24 cellular contexts compared by ENCODE assay signal in genomic region chr12:109624467-109624866, GRCh38. TPM values are rescaled to one million over a fixed set of nuclear protein-coding genes. Genes with fewer than 3 reads are reported as not detected.
DNase-seq lines count a peak whose midpoint lies in the region; ATAC-seq, FAIRE-seq and TF ChIP-seq lines count a peak whose summit lies in the region.
"Had no signal": no experiment of that assay in that cellular context is flagged by ENCODE, and none has a peak within 500 bp of the region (broad histone marks: within the 10 kb centered on the region; RNA-seq: fewer than 3 reads in every experiment).

No MANE protein-coding gene starts in this region.

- H3K4me1 Mint-ChIP-seq in stimulated activated memory B cell treated with anti-CD40 and anti-IgM and Interleukin-4, amounts not matched to agents 10 μg/mL and 1 μg/mL and 100 μg/mL, for 72 hours: peaks cover 7% of the 10 kb centered on the region
- H3K4me1 Mint-ChIP-seq in activated CD4-positive, alpha-beta memory T cell treated with anti-CD3 and anti-CD28 coated beads for 36 hours (ENCODE audit: low read depth): peaks cover 4% of the 10 kb centered on the region
- H3K4me1 Mint-ChIP-seq: activated naive CD4-positive, alpha-beta T cell treated with anti-CD3 and anti-CD28 coated beads, Interleukin-2, amount 10 ng/mL, durations not matched to agents 7 days and 5 days had no signal

- FAIRE-seq in H1 (lab: Jason Lieb, UNC): no peak
- no peak for FAIRE-seq in GM12892 (lab: Jason Lieb, UNC)
- FAIRE-seq: pancreas had no signal

- H3K4me1 ChIP-seq in H1 (replicated peaks in 1 of 4; ENCODE audit: control insufficient read depth in 3 of 4, insufficient read depth in 4 of 4, low read length in 3 of 4): peaks cover 0 to 4% (median under 1%) of the 10 kb centered on the region in 4 experiments; a peak in 1 of 7 replicates
- H3K4me1 ChIP-seq: ascending aorta, pancreas had no signal

- H2BK5ac ChIP-seq in H1 (ENCODE audit: low read depth, low read length): peak overlapping the region; percentile 35; the same call in 1 of the 2 replicates

- peak; percentile 8 for DNase-seq in NCI-H345 (lab: John Stamatoyannopoulos, UW)
- no peak for DNase-seq in NCI-H345 treated with DMSO at 0.1 percent for 48 hours (lab: John Stamatoyannopoulos, UW; ENCODE audit: unreplicated experiment)
- DNase-seq in NCI-H69 (lab: John Stamatoyannopoulos, UW): peak; percentile 82
- no peak for DNase-seq in H1 (ENCODE audit: low read depth in 1 of 2, low spot score in 2 of 2)
- no peak for DNase-seq in activated CD4-positive, alpha-beta memory T cell treated with anti-CD3 and anti-CD28 coated beads for 36 hours
- DNase-seq in GM12892 (ENCODE audit: insufficient read length): no peak
- no peak for DNase-seq in pons (ENCODE audit: low spot score)
- DNase-seq: activated CD8-positive, alpha-beta T cell treated with anti-CD3 and anti-CD28 coated beads, Interleukin-2, amount 10 ng/mL, durations not matched to agents 7 days and 5 days; activated naive CD4-positive, alpha-beta T cell treated with anti-CD3 and anti-CD28 coated beads, Interleukin-2, amount 10 ng/mL, durations not matched to agents 7 days and 5 days; activated T-cell treated with anti-CD3 and anti-CD28 coated beads, Interleukin-2, amount 50 U/mL, for 24 hours; effector CD4-positive, alpha-beta T cell; H9; kidney glomerular epithelial cell; RPMI8226; stimulated activated CD4-positive, alpha-beta T cell treated with anti-CD3 and anti-CD28 coated beads, Interleukin-15, amount 100 ng/mL, for 24 hours had no signal

- no peaks in the 10 kb centered on the region for H3K79me1 ChIP-seq in H1 (ENCODE audit: low read depth, low read length)

- H3K27me3 Mint-ChIP-seq in stimulated activated memory B cell treated with anti-CD40 and anti-IgM and Interleukin-4, amounts not matched to agents 10 μg/mL and 1 μg/mL and 100 μg/mL, for 72 hours: peaks cover 74% of the 10 kb centered on the region
- peaks cover 30% of the 10 kb centered on the region for H3K27me3 Mint-ChIP-seq in activated CD4-positive, alpha-beta memory T cell treated with anti-CD3 and anti-CD28 coated beads for 36 hours

- no peak overlapping the region for H3K27ac Mint-ChIP-seq in stimulated activated memory B cell treated with anti-CD40 and anti-IgM and Interleukin-4, amounts not matched to agents 10 μg/mL and 1 μg/mL and 100 μg/mL, for 72 hours
- no peak overlapping the region for H3K27ac Mint-ChIP-seq in activated CD4-positive, alpha-beta memory T cell treated with anti-CD3 and anti-CD28 coated beads for 36 hours
- H3K27ac Mint-ChIP-seq: activated CD8-positive, alpha-beta T cell treated with anti-CD3 and anti-CD28 coated beads, Interleukin-2, amount 10 ng/mL, durations not matched to agents 7 days and 5 days; activated naive CD4-positive, alpha-beta T cell treated with anti-CD3 and anti-CD28 coated beads, Interleukin-2, amount 10 ng/mL, durations not matched to agents 7 days and 5 days; activated T-cell treated with anti-CD3 and anti-CD28 coated beads, Interleukin-2, amount 50 U/mL, for 24 hours; memory B cell; naive thymus-derived CD8-positive, alpha-beta T cell had no signal

- H3K18ac ChIP-seq in H1 (ENCODE audit: extremely low read depth, low read length): no peak overlapping the region

- H3K9me3 Mint-ChIP-seq in stimulated activated memory B cell treated with anti-CD40 and anti-IgM and Interleukin-4, amounts not matched to agents 10 μg/mL and 1 μg/mL and 100 μg/mL, for 72 hours: no peaks in the 10 kb centered on the region
- H3K9me3 Mint-ChIP-seq in activated CD4-positive, alpha-beta memory T cell treated with anti-CD3 and anti-CD28 coated beads for 36 hours: no peaks in the 10 kb centered on the region
- H3K9me3 Mint-ChIP-seq: activated naive CD4-positive, alpha-beta T cell treated with anti-CD3 and anti-CD28 coated beads, Interleukin-2, amount 10 ng/mL, durations not matched to agents 7 days and 5 days; activated T-cell treated with anti-CD3 and anti-CD28 coated beads, Interleukin-2, amount 50 U/mL, for 24 hours; H9; memory B cell; naive thymus-derived CD8-positive, alpha-beta T cell had no signal

- no peaks in the 10 kb centered on the region for H3K36me3 Mint-ChIP-seq in stimulated activated memory B cell treated with anti-CD40 and anti-IgM and Interleukin-4, amounts not matched to agents 10 μg/mL and 1 μg/mL and 100 μg/mL, for 72 hours
- no peaks in the 10 kb centered on the region for H3K36me3 Mint-ChIP-seq in activated CD4-positive, alpha-beta memory T cell treated with anti-CD3 and anti-CD28 coated beads for 36 hours
- H3K36me3 Mint-ChIP-seq: activated naive CD4-positive, alpha-beta T cell treated with anti-CD3 and anti-CD28 coated beads, Interleukin-2, amount 10 ng/mL, durations not matched to agents 7 days and 5 days; memory B cell; naive thymus-derived CD8-positive, alpha-beta T cell had no signal

- TF ChIP-seq POLR2A in H1 (IDR thresholded peaks at IDR 0.05; ENCODE audit: control extremely low read depth in 1 of 2, low read depth in 2 of 2, low read length in 2 of 2) (no peak), GM12892 (IDR thresholded peaks at IDR 0.05; ENCODE audit: low read depth, low read length) (no peak)

- H2AFZ ChIP-seq in H1 (ENCODE audit: low read length): no peak overlapping the region

- H4K8ac ChIP-seq in H1 (ENCODE audit: extremely low read depth, insufficient read depth, low read length): peak overlapping the region; percentile 35; the same call in 1 of the 2 replicates

- no peak for TF ChIP-seq EP300 in H1 (IDR thresholded peaks at IDR 0.05; ENCODE audit: borderline replicate concordance in 1 of 2, low read depth in 2 of 2, low read length in 2 of 2)

- H4K5ac ChIP-seq in H1 (ENCODE audit: insufficient read length, low read depth, low read length): no peak overlapping the region

- 85% methylated on average over 8 of the region's 8 CpGs; no CpG with 5 or more reads in 1 of the 2 experiments for WGBS in H1 (ENCODE audit: extremely low coverage in 1 of 2, insufficient coverage in 1 of 2, insufficient read length in 1 of 2, insufficient replicate concordance in 2 of 2, low coverage in 1 of 2, low lambda C conversion rate in 2 of 2, missing lambda C conversion rate in 1 of 2), 2 experiments

- H3K56ac ChIP-seq in H1 (replicated peaks; ENCODE audit: insufficient read length, low read depth, low read length): no peak overlapping the region

- peak; percentile 25 for ATAC-seq in stimulated activated memory B cell treated with anti-CD40 and anti-IgM and Interleukin-4, amounts not matched to agents 10 μg/mL and 1 μg/mL and 100 μg/mL, for 72 hours
- ATAC-seq: activated CD4-positive, CD25-positive, alpha-beta regulatory T cell treated with anti-CD3 and anti-CD28 coated beads, Interleukin-2, amount 50 U/mL, for 24 hours; activated CD8-positive, alpha-beta T cell treated with anti-CD3 and anti-CD28 coated beads, Interleukin-2, amount 10 ng/mL, durations not matched to agents 7 days and 5 days; naive thymus-derived CD8-positive, alpha-beta T cell; sciatic nerve had no signal

- intact Hi-C loops in activated CD4-positive, alpha-beta memory T cell treated with anti-CD3 and anti-CD28 coated beads for 36 hours (cut with micrococcal nuclease): no loop called here

- H2BK15ac ChIP-seq in H1 (ENCODE audit: low read length): no peak overlapping the region; the same call in 1 of the 2 replicates

- no peak overlapping the region for H3K4me3 Mint-ChIP-seq in stimulated activated memory B cell treated with anti-CD40 and anti-IgM and Interleukin-4, amounts not matched to agents 10 μg/mL and 1 μg/mL and 100 μg/mL, for 72 hours
- H3K4me3 Mint-ChIP-seq in activated CD4-positive, alpha-beta memory T cell treated with anti-CD3 and anti-CD28 coated beads for 36 hours: no peak overlapping the region
- H3K4me3 Mint-ChIP-seq: activated CD8-positive, alpha-beta T cell treated with anti-CD3 and anti-CD28 coated beads, Interleukin-2, amount 10 ng/mL, durations not matched to agents 7 days and 5 days; activated naive CD4-positive, alpha-beta T cell treated with anti-CD3 and anti-CD28 coated beads, Interleukin-2, amount 10 ng/mL, durations not matched to agents 7 days and 5 days; activated T-cell treated with anti-CD3 and anti-CD28 coated beads, Interleukin-2, amount 50 U/mL, for 24 hours; H9; memory B cell had no signal

- H2BK120ac ChIP-seq in H1 (replicated peaks; ENCODE audit: low read depth, low read length): no peak overlapping the region

- TF ChIP-seq RAD21 in H1 (IDR thresholded peaks at IDR 0.05 in 1 of 2, conservative IDR thresholded peaks at IDR 0.05 in 1 of 2; ENCODE audit: low read depth in 2 of 2, low read length in 2 of 2): no peak

- no peaks in the 10 kb centered on the region for H3K23me2 ChIP-seq in H1 (ENCODE audit: low read depth, low read length)

- H3K79me2 ChIP-seq in H1 (ENCODE audit: control insufficient read depth in 1 of 2, insufficient read depth in 2 of 2, low read length in 2 of 2): no peaks in the 10 kb centered on the region

- H3K23ac ChIP-seq in H1 (ENCODE audit: insufficient read length): no peak overlapping the region

- H3K9ac ChIP-seq in H1 (replicated peaks in 1 of 4; ENCODE audit: extremely low read depth in 1 of 4, low read depth in 3 of 4, low read length in 3 of 4): no peak overlapping the region

- no peak overlapping the region for H3K4me2 ChIP-seq in H1 (ENCODE audit: insufficient read depth in 1 of 2, low read depth in 2 of 2, low read length in 2 of 2)

- TF ChIP-seq CTCF in H1 (IDR thresholded peaks at IDR 0.05; ENCODE audit: control extremely low read depth in 1 of 3, insufficient read depth in 1 of 3, low read depth in 1 of 3, low read length in 3 of 3): no peak

- CTCF ChIA-PET in H1 (lab: Charles Lee; ENCODE audit: partially characterized antibody): interaction anchor here (0.7 kb wide), 2 partner anchors 91 to 181 kb away, joined by 3 to 5 read pairs; no protein-coding TSS in a partner anchor
- CTCF ChIA-PET in activated CD4-positive, alpha-beta memory T cell treated with anti-CD3 and anti-CD28 coated beads for 36 hours (lab: Charles Lee): no interaction called here

- H2AK5ac ChIP-seq in H1 (ENCODE audit: low read depth, low read length): peak overlapping the region; percentile 17; the same call in 1 of the 2 replicates

- no peak overlapping the region for H3K4me3 ChIP-seq in H1 (ENCODE audit: extremely low read depth in 1 of 4, insufficient read depth in 2 of 4, low read depth in 3 of 4, low read length in 4 of 4)
- H3K4me3 ChIP-seq: ascending aorta, esophagus muscularis mucosa, gastroesophageal sphincter, pancreas had no signal

- H2BK12ac ChIP-seq in H1 (ENCODE audit: low read depth, low read length): no peak overlapping the region

- H3K36me3 ChIP-seq in H1 (ENCODE audit: control insufficient read depth in 2 of 4, insufficient read depth in 4 of 4, low read length in 3 of 4): no peaks in the 10 kb centered on the region
- H3K36me3 ChIP-seq: ascending aorta, esophagus muscularis mucosa, gastroesophageal sphincter, pancreas had no signal

- H2BK20ac ChIP-seq in H1 (ENCODE audit: low read length): no peak overlapping the region

- no peak overlapping the region for H4K91ac ChIP-seq in H1 (replicated peaks; ENCODE audit: insufficient read length, low read length)

- no peak overlapping the region for H3K27ac ChIP-seq in H1 (ENCODE audit: low read depth, low read length)
- H3K27ac ChIP-seq: ascending aorta, esophagus muscularis mucosa, gastroesophageal sphincter, pancreas had no signal

- POLR2A ChIA-PET in H1 (lab: Charles Lee; ENCODE audit: partially characterized antibody): no interaction called here
- POLR2A ChIA-PET in activated CD4-positive, alpha-beta memory T cell treated with anti-CD3 and anti-CD28 coated beads for 36 hours (lab: Charles Lee): no interaction called here

- H3K27me3 ChIP-seq in H1 (replicated peaks in 1 of 4; ENCODE audit: control insufficient read depth in 3 of 4, extremely low read depth in 1 of 4, insufficient read depth in 3 of 4, low read length in 3 of 4): no peaks in the 10 kb centered on the region
- H3K27me3 ChIP-seq: ascending aorta, pancreas had no signal

- no peak overlapping the region for H3K4ac ChIP-seq in H1 (replicated peaks; ENCODE audit: insufficient read length, low read depth, low read length)

- H3K9me3 ChIP-seq in H1 (ENCODE audit: insufficient read depth in 2 of 2, low read depth in 1 of 2, low read length in 1 of 2): no peaks in the 10 kb centered on the region
- H3K9me3 ChIP-seq: ascending aorta, esophagus muscularis mucosa, gastroesophageal sphincter, pancreas had no signal

- peaks cover 0 to 3% of the 10 kb centered on the region in 2 experiments for H4K20me1 ChIP-seq in H1 (replicated peaks in 1 of 2; ENCODE audit: control insufficient read depth in 1 of 2, insufficient read depth in 2 of 2, low read length in 2 of 2)

- no peak overlapping the region for H3K14ac ChIP-seq in H1 (ENCODE audit: insufficient read length)

RNA-seq across cellular contexts. Expression of gene MVK, which starts 50.9 kb away (rescaled TPM):
- 15.7 and 17.0 TPM in 2 replicates for total RNA-seq in H1 (2021; fragmentation: NEBNext Ultra II Directional; extraction: Animal tissue kit (Norgen Biotek cat#: 25700))
- polyA plus RNA-seq in H1 (2011; rRNA removed): 20.9 and 21.5 TPM in 2 replicates
- 14.7 TPM for polyA plus RNA-seq in H1 (2011; cell fraction: cytosol; rRNA removed)
- polyA plus RNA-seq in H1 (2011; cell fraction: nucleus; rRNA removed): 20.3 TPM
- polyA plus RNA-seq in H1 (2012, experiment 1 of 2): 13.6 to 17.0 TPM (median 14.5 TPM) in 4 replicates
- polyA plus RNA-seq in H1 (2012, experiment 2 of 2): 12.2 TPM
- polyA plus RNA-seq in H1 (2013, experiment 1 of 2): 14.5 TPM
- 16.0 TPM for polyA plus RNA-seq in H1 (2013, experiment 2 of 2)
- 11.4 and 17.2 TPM in 2 replicates for polyA minus RNA-seq in H1 (2011; rRNA and poly(A)+ RNA removed)
- polyA minus RNA-seq in H1 (2011; cell fraction: cytosol; rRNA and poly(A)+ RNA removed): 5.5 TPM
- polyA minus RNA-seq in H1 (2011; cell fraction: nucleus; rRNA and poly(A)+ RNA removed): 14.6 TPM
- 10 to 100 TPM; 21.2 TPM for total RNA-seq in activated CD4-positive, alpha-beta memory T cell treated with anti-CD3 and anti-CD28 coated beads for 36 hours
- polyA plus RNA-seq in GM12892 (2012; ENCODE audit: missing spikeins): 17.4 TPM

RNA-seq across cellular contexts. Expression of gene MMAB, which starts 51.2 kb away (rescaled TPM):
- total RNA-seq in H1 (2021; fragmentation: NEBNext Ultra II Directional; extraction: Animal tissue kit (Norgen Biotek cat#: 25700)): 17.1 and 18.5 TPM in 2 replicates
- 12.9 and 14.5 TPM in 2 replicates for polyA plus RNA-seq in H1 (2011; rRNA removed)
- 15.4 TPM for polyA plus RNA-seq in H1 (2011; cell fraction: cytosol; rRNA removed)
- 14.1 TPM for polyA plus RNA-seq in H1 (2011; cell fraction: nucleus; rRNA removed)
- polyA plus RNA-seq in H1 (2012, experiment 1 of 2): 19.3 to 22.5 TPM (median 21.5 TPM) in 4 replicates
- 24.4 TPM for polyA plus RNA-seq in H1 (2012, experiment 2 of 2)
- 13.2 TPM for polyA plus RNA-seq in H1 (2013, experiment 1 of 2)
- polyA plus RNA-seq in H1 (2013, experiment 2 of 2): 14.4 TPM
- polyA minus RNA-seq in H1 (2011; rRNA and poly(A)+ RNA removed): 11.6 and 14.7 TPM in 2 replicates
- polyA minus RNA-seq in H1 (2011; cell fraction: cytosol; rRNA and poly(A)+ RNA removed): 11.4 TPM
- polyA minus RNA-seq in H1 (2011; cell fraction: nucleus; rRNA and poly(A)+ RNA removed): 16.3 TPM
- 10 to 100 TPM; 42.4 to 48.3 TPM for total RNA-seq in activated CD4-positive, alpha-beta memory T cell treated with anti-CD3 and anti-CD28 coated beads for 36 hours
- polyA plus RNA-seq in GM12892 (2012; ENCODE audit: missing spikeins): 40.2 TPM

Comparison
In these comparisons a context has a peak if more than half of its experiments do, and no peak if none do; other contexts are left out.
1. DNase-seq: peak in NCI-H345 (single experiment) and NCI-H69 (single experiment); none in NCI-H345 treated with DMSO at 0.1 percent for 48 hours (single experiment), H1 (0 of 2), activated CD4-positive, alpha-beta memory T cell treated with anti-CD3 and anti-CD28 coated beads for 36 hours (single experiment), GM12892 (single experiment) and pons (single experiment).